Comparison of ENCODE assay signal across 11 cellular contexts in the genomic region with DNA sequence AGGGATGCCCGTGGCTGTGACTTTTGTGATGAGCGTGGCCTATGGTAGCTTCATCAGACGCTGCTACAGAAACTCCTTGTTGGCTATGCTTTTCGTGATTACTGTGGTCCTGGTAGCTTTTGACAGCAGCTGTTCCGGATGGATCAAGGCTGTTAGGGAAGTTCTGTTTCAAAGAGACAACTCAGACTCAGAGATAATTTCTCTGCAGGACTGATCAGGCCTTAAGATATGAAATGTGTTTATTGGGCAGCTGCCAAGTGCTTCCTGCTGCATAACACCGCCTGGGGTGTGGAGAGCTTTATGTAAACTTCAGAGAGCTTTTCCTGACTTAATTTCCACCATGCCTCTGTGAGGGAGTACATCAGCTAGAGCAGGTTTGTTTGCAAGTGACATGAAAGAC.
DNase-seq lines count a peak whose midpoint lies in the region; ATAC-seq, FAIRE-seq and TF ChIP-seq lines count a peak whose summit lies in the region.
"Had no signal": no experiment of that assay in that cellular context is flagged by ENCODE, and none has a peak within 500 bp of the region (broad histone marks: within the 10 kb centered on the region; RNA-seq: fewer than 3 reads in every experiment).

No MANE protein-coding gene starts in this region.

- H3K4me1 Mint-ChIP-seq in astrocyte (ENCODE audit: low read depth, unreplicated experiment) (peaks cover 9% of the 10 kb centered on the region), mesothelial cell of epicardium (peaks cover 8% of the 10 kb centered on the region)

- peak overlapping the region; percentile 11 for H3K4me2 ChIP-seq in astrocyte (ENCODE audit: low read length)

- H3K36me3 ChIP-seq in astrocyte (ENCODE audit: insufficient read depth, low read length), result no peaks in the 10 kb centered on the region
- H3K36me3 ChIP-seq: tibial nerve had no signal

- peaks cover 7% of the 10 kb centered on the region for H3K4me1 ChIP-seq in astrocyte (ENCODE audit: insufficient read depth, low read length)
- H3K4me1 ChIP-seq: tibial nerve had no signal

- H3K36me3 Mint-ChIP-seq in astrocyte (ENCODE audit: low read depth, unreplicated experiment) (no peaks in the 10 kb centered on the region), mesothelial cell of epicardium (no peaks in the 10 kb centered on the region)

- no peak overlapping the region for H3K4me3 Mint-ChIP-seq in astrocyte (ENCODE audit: unreplicated experiment)
- no peak overlapping the region for H3K4me3 Mint-ChIP-seq in mesothelial cell of epicardium

- peaks cover 11% of the 10 kb centered on the region for H3K27me3 Mint-ChIP-seq in astrocyte (ENCODE audit: low read depth, unreplicated experiment)
- H3K27me3 Mint-ChIP-seq in mesothelial cell of epicardium (ENCODE audit: low read depth), result peaks cover 22% of the 10 kb centered on the region

- H3K27ac ChIP-seq in astrocyte (ENCODE audit: low read depth, low read length), result no peak overlapping the region
- H3K27ac ChIP-seq: tibial nerve had no signal

- H3K4me3 ChIP-seq in astrocyte (ENCODE audit: insufficient read depth, low read depth, low read length), result no peak overlapping the region
- H3K4me3 ChIP-seq: tibial nerve had no signal

- TF ChIP-seq CTCF in astrocyte (IDR thresholded peaks at IDR 0.05; ENCODE audit: insufficient read depth, low read depth, low read length) (no peak), mesothelial cell of epicardium (IDR thresholded peaks at IDR 0.05; ENCODE audit: unreplicated experiment) (no peak)

- H4K20me1 ChIP-seq in astrocyte (ENCODE audit: insufficient read depth, low read length), result no peaks in the 10 kb centered on the region

- DNase-seq in EL (peak; percentile 40), NCI-H1105 treated with DMSO at 0.1 percent for 48 hours (lab: John Stamatoyannopoulos, UW) (peak; percentile 21), astrocyte (ENCODE audit: low read depth) (peak; percentile 22), mesothelial cell of epicardium (ENCODE audit: low spot score in 2 of 2, unreplicated experiment in 2 of 2) (no peak), HPDE6-E6E7 (ENCODE audit: extremely low spot score) (no peak), medulla oblongata (ENCODE audit: extremely low spot score) (no peak)
- DNase-seq in activated naive CD4-positive, alpha-beta T cell treated with Interleukin-2 at 50 U/mL for 16 hours, result no peak
- DNase-seq: nucleus accumbens, T-helper 9 cell had no signal

- no peak overlapping the region for H2AFZ ChIP-seq in astrocyte (ENCODE audit: low read depth, low read length)

- no peak for FAIRE-seq in astrocyte (lab: Jason Lieb, UNC)

- H3K9me3 Mint-ChIP-seq in astrocyte (ENCODE audit: unreplicated experiment), result peaks cover 2% of the 10 kb centered on the region
- H3K9me3 Mint-ChIP-seq in mesothelial cell of epicardium, result peaks cover 4% of the 10 kb centered on the region

- no peak overlapping the region for H3K9ac ChIP-seq in astrocyte (ENCODE audit: low read length)

- ATAC-seq in GM18909 (IDR thresholded peaks at IDR 0.05; ENCODE audit: poor library complexity, unreplicated experiment), result no peak

- no peaks in the 10 kb centered on the region for H3K9me3 ChIP-seq in astrocyte (ENCODE audit: insufficient read depth, low read depth, low read length)
- H3K9me3 ChIP-seq: tibial nerve had no signal

- peaks cover 5% of the 10 kb centered on the region for H3K27me3 ChIP-seq in astrocyte (ENCODE audit: insufficient read depth, low read length)
- H3K27me3 ChIP-seq: tibial nerve had no signal

- H3K79me2 ChIP-seq in astrocyte (ENCODE audit: insufficient read depth, low read length), result no peaks in the 10 kb centered on the region

- H3K27ac Mint-ChIP-seq in astrocyte (ENCODE audit: unreplicated experiment) (no peak overlapping the region), mesothelial cell of epicardium (peak overlapping the region; percentile 29)

Comparison
In these comparisons a context has a peak if more than half of its experiments do, and no peak if none do; other contexts are left out.
1. DNase-seq: peak in EL (single experiment), NCI-H1105 treated with DMSO at 0.1 percent for 48 hours (single experiment) and astrocyte (single experiment); none in mesothelial cell of epicardium (0 of 2), HPDE6-E6E7 (single experiment), activated naive CD4-positive, alpha-beta T cell treated with Interleukin-2 at 50 U/mL for 16 hours (single experiment) and medulla oblongata (single experiment).